In genomic region chr14:49945448-49946319, GRCh38 we compare ENCODE assay signal across 10 cellular contexts. TPM values are rescaled to one million over a fixed set of nuclear protein-coding genes. Genes with fewer than 3 reads are reported as not detected.
A peak's percentile ranks its signal among the peaks of the same experiment; 100 is the strongest.
DNase-seq lines count a peak whose midpoint lies in the region; ATAC-seq lines count a peak whose summit lies in the region.
"Had no signal": no experiment of that assay in that cellular context is flagged by ENCODE, and none has a peak within 500 bp of the region (broad histone marks: within the 10 kb centered on the region; RNA-seq: fewer than 3 reads in every experiment).

No MANE protein-coding gene starts in this region.

- no peaks in the 10 kb centered on the region for H3K36me3 ChIP-seq in thymus (ENCODE audit: control insufficient read depth, insufficient read depth)

- H3K27ac ChIP-seq in thymus (ENCODE audit: low read depth) = peak overlapping the region; percentile 84

- peaks cover 69% of the 10 kb centered on the region for H3K4me1 Mint-ChIP-seq in activated T-cell treated with anti-CD3 and anti-CD28 coated beads, Interleukin-2, amount 50 U/mL, for 24 hours (ENCODE audit: low read depth)

- ATAC-seq in GM18498 (IDR thresholded peaks at IDR 0.05; ENCODE audit: unreplicated experiment) = no peak

- H3K27ac Mint-ChIP-seq in activated T-cell treated with anti-CD3 and anti-CD28 coated beads, Interleukin-2, amount 50 U/mL, for 24 hours = peak overlapping the region; percentile 87

- peaks cover 17% of the 10 kb centered on the region for H3K9me3 Mint-ChIP-seq in activated T-cell treated with anti-CD3 and anti-CD28 coated beads, Interleukin-2, amount 50 U/mL, for 24 hours
- H3K9me3 Mint-ChIP-seq: neural crest cell had no signal

- H3K4me3 Mint-ChIP-seq in activated T-cell treated with anti-CD3 and anti-CD28 coated beads, Interleukin-2, amount 50 U/mL, for 24 hours = peak overlapping the region; percentile 19
- H3K4me3 Mint-ChIP-seq: neural crest cell had no signal

- no peaks in the 10 kb centered on the region for H3K9me3 ChIP-seq in thymus (ENCODE audit: control insufficient read depth)

- no peak overlapping the region for H3K4me3 ChIP-seq in thymus (ENCODE audit: low read length)

- H3K36me3 Mint-ChIP-seq in activated T-cell treated with anti-CD3 and anti-CD28 coated beads, Interleukin-2, amount 50 U/mL, for 24 hours (ENCODE audit: low read depth) = peaks cover 3% of the 10 kb centered on the region

- H3K4me1 ChIP-seq in thymus (ENCODE audit: control insufficient read depth, insufficient read depth, low read length) = peaks cover 10% of the 10 kb centered on the region

- DNase-seq in activated effector memory CD4-positive, alpha-beta T cell treated with Interleukin-2 at 50 U/mL for 16 hours = peak; percentile 9
- no peak for DNase-seq in activated effector memory CD4-positive, alpha-beta T cell treated with anti-CD3 and anti-CD28 coated beads, Interleukin-2, amount 50 U/mL, for 16 hours
- peak; percentile 42 for DNase-seq in activated T-cell treated with anti-CD3 and anti-CD28 coated beads, Interleukin-2, amount 50 U/mL, for 24 hours
- DNase-seq in islet precursor cell = peak; percentile 71
- no peak for DNase-seq in pons (ENCODE audit: low spot score)
- DNase-seq in T-helper 9 cell = no peak
- DNase-seq: stimulated activated CD4-positive, alpha-beta T cell treated with anti-CD3 and anti-CD28 coated beads, Interleukin-4, amount 100 ng/mL, for 24 hours had no signal

- 85% methylated on average over 8 of the region's 8 CpGs for WGBS in thymus

- H3K27me3 ChIP-seq in thymus (ENCODE audit: control insufficient read depth, insufficient read depth) = no peaks in the 10 kb centered on the region

- no peaks in the 10 kb centered on the region for H3K27me3 Mint-ChIP-seq in activated T-cell treated with anti-CD3 and anti-CD28 coated beads, Interleukin-2, amount 50 U/mL, for 24 hours

RNA-seq across cellular contexts. Expression of gene ARF6, which starts 52.8 kb away (rescaled TPM):
- polyA plus RNA-seq in thymus = 72.0 TPM

Comparison
In these comparisons a context has a peak if more than half of its experiments do, and no peak if none do; other contexts are left out.
1. DNase-seq: peak in activated effector memory CD4-positive, alpha-beta T cell treated with Interleukin-2 at 50 U/mL for 16 hours (single experiment), activated T-cell treated with anti-CD3 and anti-CD28 coated beads, Interleukin-2, amount 50 U/mL, for 24 hours (single experiment) and islet precursor cell (single experiment); none in activated effector memory CD4-positive, alpha-beta T cell treated with anti-CD3 and anti-CD28 coated beads, Interleukin-2, amount 50 U/mL, for 16 hours (single experiment), pons (single experiment) and T-helper 9 cell (single experiment).